12 cellular contexts compared by ENCODE assay signal in genomic region chr1:231395996-231396385, GRCh38. TPM values are rescaled to one million over a fixed set of nuclear protein-coding genes. Genes with fewer than 3 reads are reported as not detected.
DNase-seq lines count a peak whose midpoint lies in the region; ATAC-seq and TF ChIP-seq lines count a peak whose summit lies in the region.
"Had no signal": no experiment of that assay in that cellular context is flagged by ENCODE, and none has a peak within 500 bp of the region (broad histone marks: within the 10 kb centered on the region; RNA-seq: fewer than 3 reads in every experiment).

No MANE protein-coding gene starts in this region.

- peak overlapping the region; percentile 25 for H2BK5ac ChIP-seq in mesenchymal stem cell (ENCODE audit: low read depth, low read length, poor library complexity, severe bottlenecking)

- peaks cover 68% of the 10 kb centered on the region for H3K4me1 Mint-ChIP-seq in HFFc6 (ENCODE audit: low read depth)
- H3K4me1 Mint-ChIP-seq in stimulated activated effector memory CD8-positive, alpha-beta T cell treated with anti-CD3 and anti-CD28 coated beads, Interleukin-12 subunit alpha, Interleukin-12 subunit beta, amount 100 ng/mL, for 72 hours = peaks cover 49% of the 10 kb centered on the region

- H3K4me3 Mint-ChIP-seq in HFFc6 = peak overlapping the region; percentile 84
- H3K4me3 Mint-ChIP-seq in stimulated activated effector memory CD8-positive, alpha-beta T cell treated with anti-CD3 and anti-CD28 coated beads, Interleukin-12 subunit alpha, Interleukin-12 subunit beta, amount 100 ng/mL, for 72 hours = no peak overlapping the region
- H3K4me3 Mint-ChIP-seq: activated T-cell treated with anti-CD3 and anti-CD28 coated beads, Interleukin-2, amount 50 U/mL, for 4 hours; stimulated activated naive CD8-positive, alpha-beta T cell treated with anti-CD3 and anti-CD28 coated beads, Interleukin-15, Interleukin-2, amounts not matched to agents 100 ng/mL and 50 ng/mL, for 24 hours had no signal

- no peak overlapping the region for H4K8ac ChIP-seq in mesenchymal stem cell (ENCODE audit: low read length)

- no peak overlapping the region for H3K18ac ChIP-seq in mesenchymal stem cell (ENCODE audit: low read depth in 1 of 2, low read length in 2 of 2)

- H3K4me3 ChIP-seq in breast epithelium (no peak overlapping the region), mesenchymal stem cell (ENCODE audit: insufficient read depth in 1 of 2, low read depth in 1 of 2, low read length in 2 of 2) (peak overlapping the region in 1 of 2 experiments; percentile 17)

- H3K9me3 ChIP-seq in breast epithelium = no peaks in the 10 kb centered on the region
- H3K9me3 ChIP-seq in mesenchymal stem cell (ENCODE audit: control insufficient read depth, low read length) = no peaks in the 10 kb centered on the region

- no peak overlapping the region for H3K4me2 ChIP-seq in mesenchymal stem cell (ENCODE audit: low read length, poor library complexity, severe bottlenecking)

- intact Hi-C loops in breast epithelium (cut with DNase I; ENCODE audit: low total_unique reads) = no loop called here

- H3K27ac ChIP-seq in breast epithelium (peak overlapping the region; percentile 35 to 73), mesenchymal stem cell (ENCODE audit: low read length, poor library complexity, severe bottlenecking) (peak overlapping the region; percentile 97)

- H3K4me1 ChIP-seq in breast epithelium (peaks cover 0 to 6% of the 10 kb centered on the region in 2 donors), mesenchymal stem cell (ENCODE audit: control insufficient read depth, insufficient read depth, low read depth, low read length) (peaks cover 5% of the 10 kb centered on the region)

- H3K14ac ChIP-seq in mesenchymal stem cell (ENCODE audit: low read length in 2 of 2) = no peak overlapping the region

- no peak overlapping the region for H3K4ac ChIP-seq in mesenchymal stem cell (ENCODE audit: low read depth in 1 of 2, low read length in 2 of 2)

- TF ChIP-seq CTCF in HFFc6 (IDR thresholded peaks at IDR 0.05) = no peak
- no peak for TF ChIP-seq CTCF in breast epithelium (IDR thresholded peaks at IDR 0.05)

- no peaks in the 10 kb centered on the region for H3K27me3 ChIP-seq in breast epithelium
- no peaks in the 10 kb centered on the region for H3K27me3 ChIP-seq in mesenchymal stem cell (ENCODE audit: control insufficient read depth in 1 of 2, insufficient read depth in 1 of 2, low read length in 2 of 2)

- peaks cover 8% of the 10 kb centered on the region for H3K79me1 ChIP-seq in mesenchymal stem cell (replicated peaks; ENCODE audit: low read length, poor library complexity, severe bottlenecking)

- no peak overlapping the region for H2AK5ac ChIP-seq in mesenchymal stem cell (ENCODE audit: low read length, severe bottlenecking)

- no peak overlapping the region for H2AFZ ChIP-seq in mesenchymal stem cell (ENCODE audit: low read depth, low read length)

- no peaks in the 10 kb centered on the region for H3K9me3 Mint-ChIP-seq in HFFc6
- no peaks in the 10 kb centered on the region for H3K9me3 Mint-ChIP-seq in stimulated activated effector memory CD8-positive, alpha-beta T cell treated with anti-CD3 and anti-CD28 coated beads, Interleukin-12 subunit alpha, Interleukin-12 subunit beta, amount 100 ng/mL, for 72 hours
- H3K9me3 Mint-ChIP-seq: activated T-cell treated with anti-CD3 and anti-CD28 coated beads, Interleukin-2, amount 50 U/mL, for 4 hours; stimulated activated naive CD8-positive, alpha-beta T cell treated with anti-CD3 and anti-CD28 coated beads, Interleukin-15, Interleukin-2, amounts not matched to agents 100 ng/mL and 50 ng/mL, for 24 hours had no signal

- no peaks in the 10 kb centered on the region for H3K36me3 Mint-ChIP-seq in HFFc6 (ENCODE audit: low read depth)
- peaks cover 7% of the 10 kb centered on the region for H3K36me3 Mint-ChIP-seq in stimulated activated effector memory CD8-positive, alpha-beta T cell treated with anti-CD3 and anti-CD28 coated beads, Interleukin-12 subunit alpha, Interleukin-12 subunit beta, amount 100 ng/mL, for 72 hours

- H2BK12ac ChIP-seq in mesenchymal stem cell (ENCODE audit: low read length in 2 of 2) = no peak overlapping the region

- H2BK120ac ChIP-seq in mesenchymal stem cell (ENCODE audit: low read depth, low read length) = no peak overlapping the region

- no peak overlapping the region for H3K23ac ChIP-seq in mesenchymal stem cell (ENCODE audit: low read length in 2 of 2)

- H3K9ac ChIP-seq in mesenchymal stem cell (ENCODE audit: low read length) = peak overlapping the region; percentile 86

- no peak for DNase-seq in HFFc6
- no peak for DNase-seq in breast epithelium (ENCODE audit: low spot score in 2 of 2)
- no peak for DNase-seq in mesenchymal stem cell
- no peak for DNase-seq in stimulated activated effector memory CD8-positive, alpha-beta T cell treated with anti-CD3 and anti-CD28 coated beads, Interleukin-12 subunit alpha, Interleukin-12 subunit beta, amount 100 ng/mL, for 72 hours (ENCODE audit: low spot score in 2 of 2)
- DNase-seq in 8988T = no peak
- DNase-seq in RKO (ENCODE audit: low spot score) = no peak
- DNase-seq: activated CD4-positive, CD25-positive, alpha-beta regulatory T cell; activated T-cell treated with anti-CD3 and anti-CD28 coated beads, Interleukin-2, amount 50 U/mL, for 4 hours; NCI-H510A treated with DMSO at 0.1 percent for 48 hours had no signal

- H3K27ac Mint-ChIP-seq in HFFc6 = peak overlapping the region; percentile 94
- peak overlapping the region; percentile 16 for H3K27ac Mint-ChIP-seq in stimulated activated effector memory CD8-positive, alpha-beta T cell treated with anti-CD3 and anti-CD28 coated beads, Interleukin-12 subunit alpha, Interleukin-12 subunit beta, amount 100 ng/mL, for 72 hours
- H3K27ac Mint-ChIP-seq: stimulated activated naive CD8-positive, alpha-beta T cell treated with anti-CD3 and anti-CD28 coated beads, Interleukin-15, Interleukin-2, amounts not matched to agents 100 ng/mL and 50 ng/mL, for 24 hours had no signal

- no peak for ATAC-seq in stimulated activated effector memory CD8-positive, alpha-beta T cell treated with anti-CD3 and anti-CD28 coated beads, Interleukin-12 subunit alpha, Interleukin-12 subunit beta, amount 100 ng/mL, for 72 hours
- ATAC-seq in GM21360 (IDR thresholded peaks at IDR 0.05; ENCODE audit: unreplicated experiment) (no peak), HG03139 (IDR thresholded peaks at IDR 0.05; ENCODE audit: unreplicated experiment) (no peak)
- ATAC-seq: activated T-cell treated with anti-CD3 and anti-CD28 coated beads, Interleukin-2, amount 50 U/mL, for 4 hours had no signal

- TF ChIP-seq POLR2A in breast epithelium (IDR thresholded peaks at IDR 0.05) = no peak

- no peak overlapping the region for H4K91ac ChIP-seq in mesenchymal stem cell (ENCODE audit: low read length)

- H3K27me3 Mint-ChIP-seq in HFFc6 (ENCODE audit: insufficient read depth) = no peaks in the 10 kb centered on the region; the same call in 1 of the 2 replicates
- H3K27me3 Mint-ChIP-seq: stimulated activated naive CD8-positive, alpha-beta T cell treated with anti-CD3 and anti-CD28 coated beads, Interleukin-15, Interleukin-2, amounts not matched to agents 100 ng/mL and 50 ng/mL, for 24 hours had no signal

- no peaks in the 10 kb centered on the region for H3K36me3 ChIP-seq in breast epithelium
- H3K36me3 ChIP-seq in mesenchymal stem cell (ENCODE audit: control insufficient read depth in 1 of 2, insufficient read depth in 2 of 2, low read depth in 1 of 2, low read length in 2 of 2) = no peaks in the 10 kb centered on the region

- WGBS in mesenchymal stem cell = 37% methylated on average over 4 of the region's 4 CpGs

- H2BK15ac ChIP-seq in mesenchymal stem cell (ENCODE audit: low read depth, poor library complexity, severe bottlenecking) = no peak overlapping the region

RNA-seq across cellular contexts. Expression of gene EGLN1, which starts 26.1 kb away (rescaled TPM):
- total RNA-seq in HFFc6 (2021; fragmentation: NEBNext Ultra II Directional; extraction: Animal tissue kit (Norgen Biotek cat#: 25700)) = 10 to 100 TPM; 22.5 to 31.8 (median 26.0) TPM
- 10 to 100 TPM; 33.8 to 45.6 (median 38.1) TPM for total RNA-seq in breast epithelium
- polyA plus RNA-seq in mesenchymal stem cell (2013, experiment 1 of 2) = 15.8 TPM
- polyA plus RNA-seq in mesenchymal stem cell (2013, experiment 2 of 2) = 16.5 TPM

RNA-seq across cellular contexts. Expression of gene SPRTN, which starts 57.9 kb away (rescaled TPM):
- total RNA-seq in HFFc6 (2021; fragmentation: NEBNext Ultra II Directional; extraction: Animal tissue kit (Norgen Biotek cat#: 25700)) = 10 to 100 TPM in 4 of 6 experiments, 1 to 10 TPM in 2; 8.4 to 12.6 (median 10.4) TPM
- 10 to 100 TPM; 13.8 to 23.6 (median 15.2) TPM for total RNA-seq in breast epithelium
- polyA plus RNA-seq in mesenchymal stem cell (2013, experiment 1 of 2) = 14.0 TPM
- 11.6 TPM for polyA plus RNA-seq in mesenchymal stem cell (2013, experiment 2 of 2)

RNA-seq across cellular contexts. Expression of gene EXOC8, which starts 58.3 kb away (rescaled TPM):
- total RNA-seq in HFFc6 (2021; fragmentation: NEBNext Ultra II Directional; extraction: Animal tissue kit (Norgen Biotek cat#: 25700)) = 10 to 100 TPM; 12.3 to 14.8 (median 14.2) TPM
- total RNA-seq in breast epithelium = 10 to 100 TPM; 13.1 to 17.7 (median 15.0) TPM
- polyA plus RNA-seq in mesenchymal stem cell (2013, experiment 1 of 2) = 4.7 TPM
- 4.8 TPM for polyA plus RNA-seq in mesenchymal stem cell (2013, experiment 2 of 2)
